In genomic region chr7:23539494-23539907, GRCh38 we compare ENCODE assay signal across 9 cellular contexts. TPM values are rescaled to one million over a fixed set of nuclear protein-coding genes. Genes with fewer than 3 reads are reported as not detected.
DNase-seq lines count a peak whose midpoint lies in the region; ATAC-seq and TF ChIP-seq lines count a peak whose summit lies in the region.
"Had no signal": no experiment of that assay in that cellular context is flagged by ENCODE, and none has a peak within 500 bp of the region (broad histone marks: within the 10 kb centered on the region; RNA-seq: fewer than 3 reads in every experiment).

No MANE protein-coding gene starts in this region.

- no peaks in the 10 kb centered on the region for H3K36me3 ChIP-seq in Caco-2 (ENCODE audit: control insufficient read depth, insufficient read depth, low read length)

- no peak overlapping the region for H3K4me3 ChIP-seq in Caco-2 (ENCODE audit: low read depth, low read length)
- no peak overlapping the region for H3K4me3 ChIP-seq in lower leg skin (ENCODE audit: low read depth, poor library complexity, severe bottlenecking)

- intact Hi-C loops in Caco-2 (cut with micrococcal nuclease; ENCODE audit: unreplicated experiment) (loop anchor here (10.0 kb wide), 1 partner anchor 355 kb away; the partner anchor contains the start of gene NUP42), lower leg skin (cut with DNase I; ENCODE audit: low total_unique reads) (no loop called here)

- POLR2A ChIA-PET in Caco-2 (lab: Charles Lee) = no interaction called here

- CTCF ChIA-PET in activated naive CD4-positive, alpha-beta T cell treated with anti-CD3 and anti-CD28 coated beads, Interleukin-2, amount 10 ng/mL, durations not matched to agents 7 days and 5 days (lab: Charles Lee) = interaction anchor here (0.7 to 2.4 kb wide), 9 partner anchors 8 to 266 kb away, joined by 3 to 10 read pairs (median 3); no protein-coding TSS in a partner anchor
- CTCF ChIA-PET in Caco-2 (lab: Charles Lee) = interaction anchor here (0.8 to 1.1 kb wide), 2 partner anchors 157 to 266 kb away, joined by 3 read pairs; no protein-coding TSS in a partner anchor

- WGBS in lower leg skin, 2 donors = 53 to 54% methylated on average over 4 of the region's 4 CpGs

- no peaks in the 10 kb centered on the region for H3K9me3 ChIP-seq in Caco-2

- H3K4me3 Mint-ChIP-seq in activated naive CD4-positive, alpha-beta T cell treated with anti-CD3 and anti-CD28 coated beads, Interleukin-2, amount 10 ng/mL, durations not matched to agents 7 days and 5 days = peak overlapping the region; percentile 55
- peak overlapping the region; percentile 75 for H3K4me3 Mint-ChIP-seq in T-helper 2 cell treated with Interferon-gamma antibody and Interleukin-4, amounts not matched to agents 5 μg/mL and 100 μg/mL, for 36 hours
- no peak overlapping the region for H3K4me3 Mint-ChIP-seq in Caco-2 (ENCODE audit: unreplicated experiment)

- ATAC-seq in HG02981 (IDR thresholded peaks at IDR 0.05; ENCODE audit: unreplicated experiment) (peak; percentile 55), GM18858 (IDR thresholded peaks at IDR 0.05; ENCODE audit: unreplicated experiment) (no peak), GM18861 (IDR thresholded peaks at IDR 0.05; ENCODE audit: unreplicated experiment) (no peak)

- TF ChIP-seq CTCF in Caco-2 (IDR thresholded peaks at IDR 0.05; ENCODE audit: insufficient read depth in 1 of 2, low read depth in 1 of 2, low read length in 1 of 2, severe bottlenecking in 1 of 2, unreplicated experiment in 1 of 2) = no peak
- TF ChIP-seq CTCF in lower leg skin (IDR thresholded peaks at IDR 0.05) = no peak

- H3K27ac Mint-ChIP-seq in activated naive CD4-positive, alpha-beta T cell treated with anti-CD3 and anti-CD28 coated beads, Interleukin-2, amount 10 ng/mL, durations not matched to agents 7 days and 5 days = peak overlapping the region; percentile 94
- peak overlapping the region; percentile 86 for H3K27ac Mint-ChIP-seq in T-helper 2 cell treated with Interferon-gamma antibody and Interleukin-4, amounts not matched to agents 5 μg/mL and 100 μg/mL, for 36 hours
- no peak overlapping the region for H3K27ac Mint-ChIP-seq in Caco-2 (ENCODE audit: unreplicated experiment)

- H3K27me3 Mint-ChIP-seq in activated naive CD4-positive, alpha-beta T cell treated with anti-CD3 and anti-CD28 coated beads, Interleukin-2, amount 10 ng/mL, durations not matched to agents 7 days and 5 days = no peaks in the 10 kb centered on the region
- peaks cover 2% of the 10 kb centered on the region for H3K27me3 Mint-ChIP-seq in T-helper 2 cell treated with Interferon-gamma antibody and Interleukin-4, amounts not matched to agents 5 μg/mL and 100 μg/mL, for 36 hours (ENCODE audit: low read depth)
- H3K27me3 Mint-ChIP-seq in Caco-2 (ENCODE audit: insufficient read depth, unreplicated experiment) = no peaks in the 10 kb centered on the region

- DNase-seq in activated naive CD4-positive, alpha-beta T cell treated with anti-CD3 and anti-CD28 coated beads, Interleukin-2, amount 10 ng/mL, durations not matched to agents 7 days and 5 days = no peak
- DNase-seq in activated naive CD4-positive, alpha-beta T cell treated with anti-CD3 and anti-CD28 coated beads, Interleukin-2, amount 50 U/mL, for 16 hours = no peak
- DNase-seq in T-helper 2 cell treated with Interferon-gamma antibody and Interleukin-4, amounts not matched to agents 5 μg/mL and 100 μg/mL, for 36 hours (ENCODE audit: low spot score) = no peak
- DNase-seq in Caco-2 (no peak), lower leg skin (ENCODE audit: low spot score in 2 of 2) (no peak)
- DNase-seq: islet precursor cell had no signal

- no TSS peak for BruUV-seq in Caco-2 (replicated peaks; lab: Mats Ljungman, UMichigan)

- no peaks in the 10 kb centered on the region for H3K27me3 ChIP-seq in Caco-2 (replicated peaks; ENCODE audit: control insufficient read depth, insufficient read depth, low read length)

- no peaks in the 10 kb centered on the region for H3K9me3 Mint-ChIP-seq in activated naive CD4-positive, alpha-beta T cell treated with anti-CD3 and anti-CD28 coated beads, Interleukin-2, amount 10 ng/mL, durations not matched to agents 7 days and 5 days
- H3K9me3 Mint-ChIP-seq in T-helper 2 cell treated with Interferon-gamma antibody and Interleukin-4, amounts not matched to agents 5 μg/mL and 100 μg/mL, for 36 hours = no peaks in the 10 kb centered on the region
- H3K9me3 Mint-ChIP-seq in Caco-2 (ENCODE audit: unreplicated experiment) = no peaks in the 10 kb centered on the region

- TF ChIP-seq POLR2A in lower leg skin (IDR thresholded peaks at IDR 0.05) = no peak

- H3K4me1 Mint-ChIP-seq in activated naive CD4-positive, alpha-beta T cell treated with anti-CD3 and anti-CD28 coated beads, Interleukin-2, amount 10 ng/mL, durations not matched to agents 7 days and 5 days = peaks cover 17% of the 10 kb centered on the region
- peaks cover 18% of the 10 kb centered on the region for H3K4me1 Mint-ChIP-seq in T-helper 2 cell treated with Interferon-gamma antibody and Interleukin-4, amounts not matched to agents 5 μg/mL and 100 μg/mL, for 36 hours (ENCODE audit: low read depth)
- H3K4me1 Mint-ChIP-seq in Caco-2 (ENCODE audit: low read depth, unreplicated experiment) = peaks cover 4% of the 10 kb centered on the region

- no peaks in the 10 kb centered on the region for H3K4me1 ChIP-seq in Caco-2

- peaks cover 2% of the 10 kb centered on the region for H3K36me3 Mint-ChIP-seq in activated naive CD4-positive, alpha-beta T cell treated with anti-CD3 and anti-CD28 coated beads, Interleukin-2, amount 10 ng/mL, durations not matched to agents 7 days and 5 days
- H3K36me3 Mint-ChIP-seq in T-helper 2 cell treated with Interferon-gamma antibody and Interleukin-4, amounts not matched to agents 5 μg/mL and 100 μg/mL, for 36 hours (ENCODE audit: low read depth) = peaks cover 2% of the 10 kb centered on the region
- no peaks in the 10 kb centered on the region for H3K36me3 Mint-ChIP-seq in Caco-2 (ENCODE audit: insufficient read depth, unreplicated experiment)

RNA-seq across cellular contexts. Expression of gene TRA2A, which starts 7.7 kb away (rescaled TPM):
- total RNA-seq in Caco-2 (2022) (123 and 132 TPM in 2 replicates), lower leg skin (10 to 100 TPM; 24.6 to 37.9 (median 29.5) TPM)

RNA-seq across cellular contexts. Expression of gene CCDC126, which starts 57.7 kb away (rescaled TPM):
- total RNA-seq in Caco-2 (2022) = 10.1 and 11.3 TPM in 2 replicates
- 10 to 100 TPM; 12.3 to 25.3 (median 15.8) TPM for total RNA-seq in lower leg skin
